ENCODE assay signal across 18 cellular contexts in the genomic region with DNA sequence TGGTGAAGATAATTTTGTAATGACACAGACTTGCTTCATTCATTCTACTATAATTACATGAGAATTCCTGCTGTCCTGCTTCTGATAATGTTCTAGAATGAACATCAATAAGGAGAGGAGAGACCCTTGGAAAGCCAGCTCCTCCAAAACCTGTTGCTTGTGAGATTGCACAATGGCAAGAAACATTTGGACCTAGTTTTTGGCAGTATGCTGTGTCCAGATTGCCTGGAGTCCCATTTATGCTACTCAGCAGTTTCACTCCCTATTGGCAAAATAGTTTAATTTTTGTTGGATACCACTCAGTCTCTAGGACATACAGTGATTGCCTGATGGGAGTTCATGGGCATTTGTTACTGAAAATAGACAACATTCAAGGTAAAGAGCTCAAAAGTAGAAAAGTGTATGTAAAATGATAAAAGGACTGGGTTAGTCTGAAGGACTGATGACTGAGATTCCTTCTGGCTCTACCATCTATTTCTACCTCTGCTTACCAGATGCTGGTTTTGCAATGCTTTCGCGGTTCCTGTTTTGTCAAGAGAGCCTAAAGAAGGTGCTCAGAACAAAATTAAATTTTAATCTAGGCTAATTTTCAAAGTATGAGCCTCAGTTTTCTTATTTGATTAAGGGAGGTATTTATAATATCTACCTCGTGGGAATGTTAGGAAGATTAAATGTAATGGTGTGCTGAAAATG. TPM values are rescaled to one million over a fixed set of nuclear protein-coding genes. Genes with fewer than 3 reads are reported as not detected.
DNase-seq lines count a peak whose midpoint lies in the region; ATAC-seq and TF ChIP-seq lines count a peak whose summit lies in the region.
"Had no signal": no experiment of that assay in that cellular context is flagged by ENCODE, and none has a peak within 500 bp of the region (broad histone marks: within the 10 kb centered on the region; RNA-seq: fewer than 3 reads in every experiment).

No MANE protein-coding gene starts in this region.

- H3K4me1 ChIP-seq in OCI-LY3 (ENCODE audit: low read length) = peaks cover 16% of the 10 kb centered on the region
- no peaks in the 10 kb centered on the region for H3K4me1 ChIP-seq in testis
- H3K4me1 ChIP-seq: psoas muscle, SJSA1, vagina had no signal

- H2AFZ ChIP-seq in OCI-LY3 (ENCODE audit: low read depth, low read length) = no peak overlapping the region

- H3K27ac ChIP-seq in OCI-LY3 (ENCODE audit: low read length) (no peak overlapping the region), testis (no peak overlapping the region)
- H3K27ac ChIP-seq: cardiac muscle cell, psoas muscle, SJSA1, vagina had no signal

- H3K36me3 ChIP-seq in OCI-LY3 (replicated peaks; ENCODE audit: low read depth, low read length) (no peaks in the 10 kb centered on the region), testis (ENCODE audit: low read depth, missing control alignments) (no peaks in the 10 kb centered on the region)
- H3K36me3 ChIP-seq: cardiac muscle cell, SJSA1, vagina had no signal

- H3K27me3 ChIP-seq in OCI-LY3 (ENCODE audit: low read depth, low read length) = no peaks in the 10 kb centered on the region
- H3K27me3 ChIP-seq in testis = no peaks in the 10 kb centered on the region
- H3K27me3 ChIP-seq: cardiac muscle cell, SJSA1, vagina had no signal

- H3K9me3 ChIP-seq in OCI-LY3 (ENCODE audit: insufficient read depth, low read length) (no peaks in the 10 kb centered on the region), testis (no peaks in the 10 kb centered on the region)
- H3K9me3 ChIP-seq: psoas muscle, SJSA1, vagina had no signal

- no peaks in the 10 kb centered on the region for H3K79me2 ChIP-seq in OCI-LY3 (ENCODE audit: low read length)

- H4K20me1 ChIP-seq in OCI-LY3 (ENCODE audit: insufficient read depth, low read length) = no peaks in the 10 kb centered on the region

- TF ChIP-seq CTCF in GM12865 (IDR thresholded peaks at IDR 0.05; ENCODE audit: insufficient read depth, low read depth, low read length, missing control alignments) (no peak), OCI-LY3 (IDR thresholded peaks at IDR 0.05; ENCODE audit: low read depth, low read length) (no peak), testis (IDR thresholded peaks at IDR 0.05) (no peak)

- ATAC-seq in GM19438 (IDR thresholded peaks at IDR 0.05; ENCODE audit: low read depth, unreplicated experiment) (peak; percentile 70), HG02973 (IDR thresholded peaks at IDR 0.05; ENCODE audit: unreplicated experiment) (peak; percentile 72)
- ATAC-seq: psoas muscle had no signal

- intact Hi-C loops in testis (cut with DNase I; ENCODE audit: low total_unique reads) = no loop called here
- intact Hi-C loops in posterior vena cava (cut with DNase I) = no loop called here

- DNase-seq in GM12865 (ENCODE audit: low read depth) = peak; percentile 23
- no peak for DNase-seq in testis
- no peak for DNase-seq in T-helper 1 cell
- no peak for DNase-seq in foreskin melanocyte
- DNase-seq in posterior vena cava (ENCODE audit: low spot score) = no peak
- DNase-seq: activated naive CD4-positive, alpha-beta T cell treated with anti-CD3 and anti-CD28 coated beads, Interleukin-2, amount 50 U/mL, for 16 hours; DMS153; kidney glomerular epithelial cell; NCI-H1694; NCI-H774; psoas muscle; stimulated activated CD4-positive, alpha-beta T cell treated with anti-CD3 and anti-CD28 coated beads, Interleukin-1b, Interleukin-23, amount 100 ng/mL, for 48 hours had no signal

- peak overlapping the region; percentile 20 for H3K4me2 ChIP-seq in OCI-LY3 (ENCODE audit: low read length)

- 42 to 64% methylated on average over 3 of the region's 3 CpGs for WGBS in testis, 2 donors

- no peak overlapping the region for H3K9ac ChIP-seq in OCI-LY3 (ENCODE audit: low read length)

- no peak overlapping the region for H3K4me3 ChIP-seq in GM12865 (ENCODE audit: low read depth, low read length)
- no peak overlapping the region for H3K4me3 ChIP-seq in OCI-LY3 (ENCODE audit: low read length)
- no peak overlapping the region for H3K4me3 ChIP-seq in testis
- H3K4me3 ChIP-seq: cardiac muscle cell, psoas muscle, SJSA1, vagina had no signal

- no peak for TF ChIP-seq POLR2A in testis (IDR thresholded peaks at IDR 0.05)

RNA-seq across cellular contexts. Expression of gene ACTR3B, which starts 8.0 kb away (rescaled TPM):
- total RNA-seq in testis (10 to 100 TPM; 20.6 to 30.2 TPM), posterior vena cava (1 to 10 TPM; 6.6 to 7.6 TPM)
- polyA plus RNA-seq in testis (ENCODE audit: insufficient read depth, low read depth, low replicate concordance) = 25.7 TPM
